ENCODE assay signal across 16 cellular contexts in genomic region chr21:41478319-41479177, GRCh38. TPM values are rescaled to one million over a fixed set of nuclear protein-coding genes. Genes with fewer than 3 reads are reported as not detected.
DNase-seq lines count a peak whose midpoint lies in the region; ATAC-seq and TF ChIP-seq lines count a peak whose summit lies in the region.
"Had no signal": no experiment of that assay in that cellular context is flagged by ENCODE, and none has a peak within 500 bp of the region (broad histone marks: within the 10 kb centered on the region; RNA-seq: fewer than 3 reads in every experiment).

No MANE protein-coding gene starts in this region.

- WGBS in smooth muscle cell (ENCODE audit: low lambda C conversion rate): 49% methylated on average over 11 of the region's 11 CpGs

- no peak for TF ChIP-seq CTCF in RWPE2 (IDR thresholded peaks at IDR 0.05; ENCODE audit: poor library complexity, severe bottlenecking)
- no peak for TF ChIP-seq CTCF in smooth muscle cell (IDR thresholded peaks at IDR 0.05; ENCODE audit: borderline replicate concordance, insufficient read depth, poor library complexity, severe bottlenecking)
- no peak for TF ChIP-seq CTCF in dorsolateral prefrontal cortex (IDR thresholded peaks at IDR 0.05 in 54 of 56, conservative IDR thresholded peaks at IDR 0.05 in 2 of 56; ENCODE audit: low read depth in 1 of 56, partially characterized antibody in 56 of 56)

- H4K20me1 ChIP-seq in smooth muscle cell (ENCODE audit: low read depth): no peaks in the 10 kb centered on the region

- ATAC-seq in RWPE2 (ENCODE audit: low read depth): peak; percentile 21; the same call in 1 of the 3 replicates
- no peak for ATAC-seq in Right ventricle myocardium inferior
- no peak for ATAC-seq in HG02571 (IDR thresholded peaks at IDR 0.05; ENCODE audit: unreplicated experiment)
- ATAC-seq: naive thymus-derived CD8-positive, alpha-beta T cell; stimulated activated naive CD8-positive, alpha-beta T cell treated with anti-CD3 and anti-CD28 coated beads, Interleukin-15, Interleukin-2, amounts not matched to agents 100 U/mL and 50 U/mL, for 24 hours had no signal

- H3K36me3 ChIP-seq in HUES48 (ENCODE audit: control insufficient read depth, insufficient read depth, low read length) (peaks cover 12% of the 10 kb centered on the region), RWPE2 (ENCODE audit: low read depth) (no peaks in the 10 kb centered on the region), smooth muscle cell (ENCODE audit: low read depth) (no peaks in the 10 kb centered on the region)
- H3K36me3 ChIP-seq: sigmoid colon had no signal

- no peak for DNase-seq in RWPE2 (ENCODE audit: low spot score)
- DNase-seq in islet precursor cell: peak; percentile 68
- no peak for DNase-seq in smooth muscle cell (lab: John Stamatoyannopoulos, UW; ENCODE audit: unreplicated experiment)
- DNase-seq in dorsolateral prefrontal cortex: no peak
- DNase-seq in Right ventricle myocardium inferior (ENCODE audit: missing footprints): no peak
- DNase-seq: activated CD4-positive, alpha-beta T cell treated with anti-CD3 and anti-CD28 coated beads, Interleukin-2, amount 50 U/mL, for 4 hours; activated effector memory CD4-positive, alpha-beta T cell treated with Interleukin-2 at 50 U/mL for 16 hours; CD4-positive, CD25-positive, alpha-beta regulatory T cell; naive thymus-derived CD8-positive, alpha-beta T cell; NCI-H1092; SHP77; sigmoid colon; stimulated activated naive CD8-positive, alpha-beta T cell treated with anti-CD3 and anti-CD28 coated beads, Interleukin-15, Interleukin-2, amounts not matched to agents 100 U/mL and 50 U/mL, for 24 hours had no signal

- H3K79me2 ChIP-seq in smooth muscle cell (ENCODE audit: low read depth): no peaks in the 10 kb centered on the region

- H3K4me3 ChIP-seq in HUES48 (ENCODE audit: low read depth, low read length): no peak overlapping the region
- H3K4me3 ChIP-seq in RWPE2 (ENCODE audit: severe bottlenecking): no peak overlapping the region
- no peak overlapping the region for H3K4me3 ChIP-seq in smooth muscle cell
- no peak overlapping the region for H3K4me3 ChIP-seq in dorsolateral prefrontal cortex
- H3K4me3 ChIP-seq: sigmoid colon had no signal

- H3K27ac ChIP-seq in HUES48 (ENCODE audit: low read depth, low read length) (peak overlapping the region; percentile 82), RWPE2 (ENCODE audit: poor library complexity, severe bottlenecking) (no peak overlapping the region), smooth muscle cell (ENCODE audit: low read depth) (peak overlapping the region; percentile 39), dorsolateral prefrontal cortex (no peak overlapping the region)
- H3K27ac ChIP-seq: sigmoid colon had no signal

- no peaks in the 10 kb centered on the region for H3K27me3 ChIP-seq in HUES48 (ENCODE audit: control insufficient read depth, insufficient read depth, low read length)
- H3K27me3 ChIP-seq in RWPE2 (ENCODE audit: insufficient read depth, poor library complexity, severe bottlenecking): no peaks in the 10 kb centered on the region
- H3K27me3 ChIP-seq in smooth muscle cell (ENCODE audit: low read depth): no peaks in the 10 kb centered on the region
- H3K27me3 ChIP-seq in dorsolateral prefrontal cortex: no peaks in the 10 kb centered on the region

- H3K4me1 ChIP-seq in HUES48 (ENCODE audit: control insufficient read depth, insufficient read depth, low read length) (peaks cover 39% of the 10 kb centered on the region), RWPE2 (ENCODE audit: insufficient read depth, poor library complexity, severe bottlenecking) (no peaks in the 10 kb centered on the region), smooth muscle cell (ENCODE audit: low read depth) (peaks cover 28% of the 10 kb centered on the region)

- H3K4me2 ChIP-seq in smooth muscle cell: peak overlapping the region; percentile 43

- no peak overlapping the region; the same call in 1 of the 2 replicates for H3K9ac ChIP-seq in HUES48 (ENCODE audit: low read depth, low read length)
- H3K9ac ChIP-seq in smooth muscle cell (ENCODE audit: low read depth): no peak overlapping the region

- H3F3A ChIP-seq in smooth muscle cell (ENCODE audit: low read depth): peaks cover 6% of the 10 kb centered on the region

- no peaks in the 10 kb centered on the region for H3K9me3 ChIP-seq in HUES48 (ENCODE audit: control insufficient read depth, insufficient read depth, low read length)
- no peaks in the 10 kb centered on the region for H3K9me3 ChIP-seq in RWPE2 (ENCODE audit: severe bottlenecking)
- H3K9me3 ChIP-seq in smooth muscle cell (replicated peaks; ENCODE audit: low read depth): no peaks in the 10 kb centered on the region
- H3K9me3 ChIP-seq: sigmoid colon had no signal

- H2AFZ ChIP-seq in smooth muscle cell (ENCODE audit: low read depth): no peak overlapping the region

- intact Hi-C loops in dorsolateral prefrontal cortex (cut with DNase I) (no loop called here), Right ventricle myocardium inferior (cut with DNase I) (no loop called here)

RNA-seq across cellular contexts. Expression of gene TMPRSS2, which starts 29.4 kb away (rescaled TPM):
- total RNA-seq in smooth muscle cell: 1.3 and 2.0 TPM in 2 replicates
- polyA plus RNA-seq in smooth muscle cell: 0.39 and 1.3 TPM in 2 replicates
- total RNA-seq in dorsolateral prefrontal cortex: under 1 TPM in 1 of 120 experiments, not detected in 119; 0.25 TPM
- not detected for total RNA-seq in Right ventricle myocardium inferior
- total RNA-seq: CD4-positive, CD25-positive, alpha-beta regulatory T cell; HT1080; naive thymus-derived CD8-positive, alpha-beta T cell had no signal
- polyA plus RNA-seq: CD4-positive, CD25-positive, alpha-beta regulatory T cell; naive thymus-derived CD8-positive, alpha-beta T cell had no signal

RNA-seq across cellular contexts. Expression of gene MX1, which starts 52.5 kb away (rescaled TPM):
- 1.3 and 4.6 TPM in 2 replicates for total RNA-seq in smooth muscle cell
- polyA plus RNA-seq in smooth muscle cell: 2.0 and 3.5 TPM in 2 replicates
- 100 to 1,000 TPM in 3 of 120 experiments, 10 to 100 TPM in 117; 24.2 to 223 (median 40.0) TPM for total RNA-seq in dorsolateral prefrontal cortex
- total RNA-seq in Right ventricle myocardium inferior: 11.0 TPM

Comparison
In these comparisons a context has a peak if more than half of its experiments do, and no peak if none do; other contexts are left out.
1. H3K27ac ChIP-seq: peak in HUES48 (single experiment) and smooth muscle cell (single experiment); none in RWPE2 (single experiment) and dorsolateral prefrontal cortex (0 of 59).